24 cellular contexts compared by ENCODE assay signal in genomic region chr12:2231011-2231595, GRCh38.
A peak's percentile ranks its signal among the peaks of the same experiment; 100 is the strongest.
DNase-seq lines count a peak whose midpoint lies in the region; ATAC-seq and TF ChIP-seq lines count a peak whose summit lies in the region.
"Had no signal": no experiment of that assay in that cellular context is flagged by ENCODE, and none has a peak within 500 bp of the region (broad histone marks: within the 10 kb centered on the region; RNA-seq: fewer than 3 reads in every experiment).

No MANE protein-coding gene starts in this region.

- peaks cover 69% of the 10 kb centered on the region for H3K4me1 Mint-ChIP-seq in HFFc6 (ENCODE audit: low read depth)
- H3K4me1 Mint-ChIP-seq in activated naive CD8-positive, alpha-beta T cell treated with anti-CD3 and anti-CD28 coated beads, Interleukin-2, amount 50 U/mL, for 24 hours: no peaks in the 10 kb centered on the region
- H3K4me1 Mint-ChIP-seq: CD4-positive, alpha-beta memory T cell had no signal

- H3K27me3 Mint-ChIP-seq in HFFc6 (ENCODE audit: insufficient read depth): no peaks in the 10 kb centered on the region; the same call in 1 of the 2 replicates
- H3K27me3 Mint-ChIP-seq in activated naive CD8-positive, alpha-beta T cell treated with anti-CD3 and anti-CD28 coated beads, Interleukin-2, amount 50 U/mL, for 24 hours: peaks cover 15% of the 10 kb centered on the region

- no peaks in the 10 kb centered on the region for H3K9me3 ChIP-seq in left lung
- H3K9me3 ChIP-seq: A549; BLaER1 treated with 17β-estradiol and CSF1 and Interleukin-3, amounts not matched to agents 10 nM and 100 nM; Caco-2 had no signal

- intact Hi-C loops in left lung (cut with DNase I): no loop called here

- H3K27ac ChIP-seq in rectal smooth muscle tissue (ENCODE audit: low read depth, low read length) (peak overlapping the region; percentile 6), left lung (no peak overlapping the region)
- H3K27ac ChIP-seq: A549; BLaER1 treated with 17β-estradiol and CSF1 and Interleukin-3, amounts not matched to agents 10 nM and 100 nM had no signal

- no peak for TF ChIP-seq CTCF in AG10803 (conservative IDR thresholded peaks at IDR 0.05; ENCODE audit: low read length)
- TF ChIP-seq CTCF in HFFc6 (IDR thresholded peaks at IDR 0.05): no peak
- no peak for TF ChIP-seq CTCF in fibroblast of pulmonary artery (IDR thresholded peaks at IDR 0.05; ENCODE audit: low read length, missing control alignments)
- no peak for TF ChIP-seq CTCF in left lung (IDR thresholded peaks at IDR 0.05)

- H3K9ac ChIP-seq in rectal smooth muscle tissue (ENCODE audit: low read length): no peak overlapping the region
- H3K9ac ChIP-seq: BLaER1 treated with 17β-estradiol and CSF1 and Interleukin-3, amounts not matched to agents 10 nM and 100 nM had no signal

- H3K27ac Mint-ChIP-seq in HFFc6: no peak overlapping the region; the same call in 1 of the 2 replicates
- H3K27ac Mint-ChIP-seq in activated naive CD8-positive, alpha-beta T cell treated with anti-CD3 and anti-CD28 coated beads, Interleukin-2, amount 50 U/mL, for 24 hours: no peak overlapping the region
- H3K27ac Mint-ChIP-seq: GM23338 had no signal

- H3K27me3 ChIP-seq in rectal smooth muscle tissue (ENCODE audit: control insufficient read depth, insufficient read depth, low read length) (no peaks in the 10 kb centered on the region), left lung (peaks cover 0 to 22% of the 10 kb centered on the region in 2 donors)
- H3K27me3 ChIP-seq: BLaER1 treated with 17β-estradiol and CSF1 and Interleukin-3, amounts not matched to agents 10 nM and 100 nM had no signal

- peak; percentile 61 for DNase-seq in AG10803 (ENCODE audit: low read depth)
- DNase-seq in HFFc6: no peak
- DNase-seq in fibroblast of pulmonary artery (ENCODE audit: low read depth): peak; percentile 57
- DNase-seq in activated naive CD8-positive, alpha-beta T cell treated with anti-CD3 and anti-CD28 coated beads, Interleukin-2, amount 50 U/mL, for 24 hours: no peak
- no peak for DNase-seq in left lung
- no peak for DNase-seq in stimulated activated naive CD4-positive, alpha-beta T cell treated with Interleukin-2 at 50 U/mL for 16 hours (lab: John Stamatoyannopoulos, UW)
- DNase-seq: Caco-2; CD4-positive, alpha-beta memory T cell; DMS 273 treated with DMSO at 0.1 percent for 48 hours; DMS79 treated with DMSO at 0.1 percent for 48 hours; HCEC 1CT; KG1; NCI-H1105; NCI-H146; NCI-H2029 treated with DMSO at 0.1 percent for 48 hours; NCI-H226; NCI-H510A treated with DMSO at 0.1 percent for 48 hours; NCI-H748 treated with DMSO at 0.1 percent for 48 hours; NK-92 treated with Interleukin-12 subunit alpha and Interleukin-12 subunit beta, amount 100 ng/mL, for 24 hours; OCI-M1 had no signal

- peaks cover 6% of the 10 kb centered on the region; the same call in 1 of the 2 replicates for H3K36me3 Mint-ChIP-seq in HFFc6 (ENCODE audit: low read depth)
- no peaks in the 10 kb centered on the region for H3K36me3 Mint-ChIP-seq in activated naive CD8-positive, alpha-beta T cell treated with anti-CD3 and anti-CD28 coated beads, Interleukin-2, amount 50 U/mL, for 24 hours (ENCODE audit: low read depth)
- H3K36me3 Mint-ChIP-seq: CD4-positive, alpha-beta memory T cell had no signal

- no peaks in the 10 kb centered on the region for H3K4me1 ChIP-seq in rectal smooth muscle tissue (ENCODE audit: control insufficient read depth, insufficient read depth, low read length)
- H3K4me1 ChIP-seq in left lung: no peaks in the 10 kb centered on the region
- H3K4me1 ChIP-seq: A549, Caco-2 had no signal

- no peaks in the 10 kb centered on the region for H3K9me3 Mint-ChIP-seq in HFFc6
- H3K9me3 Mint-ChIP-seq in activated naive CD8-positive, alpha-beta T cell treated with anti-CD3 and anti-CD28 coated beads, Interleukin-2, amount 50 U/mL, for 24 hours: no peaks in the 10 kb centered on the region
- H3K9me3 Mint-ChIP-seq: GM23338 had no signal

- H3K4me3 ChIP-seq in AG10803 (ENCODE audit: low read length) (no peak overlapping the region), fibroblast of pulmonary artery (replicated peaks; ENCODE audit: low read depth, low read length) (no peak overlapping the region), rectal smooth muscle tissue (ENCODE audit: low read length) (no peak overlapping the region), left lung (no peak overlapping the region)
- H3K4me3 ChIP-seq: A549; BLaER1 treated with 17β-estradiol and CSF1 and Interleukin-3, amounts not matched to agents 10 nM and 100 nM; GM23338 had no signal

- no peak for ATAC-seq in activated naive CD8-positive, alpha-beta T cell treated with anti-CD3 and anti-CD28 coated beads, Interleukin-2, amount 50 U/mL, for 24 hours
- no peak for ATAC-seq in left lung
- ATAC-seq: A549 had no signal

- peak overlapping the region; percentile 53; the same call in 1 of the 2 replicates for H3K4me3 Mint-ChIP-seq in HFFc6
- H3K4me3 Mint-ChIP-seq in activated naive CD8-positive, alpha-beta T cell treated with anti-CD3 and anti-CD28 coated beads, Interleukin-2, amount 50 U/mL, for 24 hours: no peak overlapping the region
- H3K4me3 Mint-ChIP-seq: CD4-positive, alpha-beta memory T cell; GM23338 had no signal

- H3K36me3 ChIP-seq in rectal smooth muscle tissue (ENCODE audit: control insufficient read depth, insufficient read depth, low read length) (no peaks in the 10 kb centered on the region), left lung (no peaks in the 10 kb centered on the region)
- H3K36me3 ChIP-seq: BLaER1 treated with 17β-estradiol and CSF1 and Interleukin-3, amounts not matched to agents 10 nM and 100 nM had no signal

Comparison
In these comparisons a context has a peak if more than half of its experiments do, and no peak if none do; other contexts are left out.
1. DNase-seq: peak in AG10803 (single experiment) and fibroblast of pulmonary artery (single experiment); none in HFFc6 (single experiment), activated naive CD8-positive, alpha-beta T cell treated with anti-CD3 and anti-CD28 coated beads, Interleukin-2, amount 50 U/mL, for 24 hours (single experiment), left lung (0 of 2) and stimulated activated naive CD4-positive, alpha-beta T cell treated with Interleukin-2 at 50 U/mL for 16 hours (single experiment).